In genomic region chr5:116766470-116766947, GRCh38 we compare ENCODE assay signal across 1 cellular context.
TF ChIP-seq lines count a peak whose summit lies in the region.

No MANE protein-coding gene starts in this region.

TF ChIP-seq in HepG2, 621 proteins besides CTCF, POLR2A, EP300 and RAD21 (continued from another document and continues in another):
- TF ChIP-seq ZBTB33 (CRISPR knock-in tag; IDR thresholded peaks at IDR 0.05): no peak
- TF ChIP-seq BCL6 (CRISPR knock-in tag; IDR thresholded peaks at IDR 0.05): peak; percentile 24; the same call in 1 of the 2 replicates
- TF ChIP-seq SMARCE1 (IDR thresholded peaks at IDR 0.05; ENCODE audit: borderline replicate concordance): no peak
- no peak for TF ChIP-seq PRDM10 (CRISPR knock-in tag; IDR thresholded peaks at IDR 0.05; ENCODE audit: low read depth)
- no peak for TF ChIP-seq IRX3 (CRISPR knock-in tag; IDR thresholded peaks at IDR 0.05; ENCODE audit: borderline replicate concordance, low read depth)
- no peak for TF ChIP-seq ZNF446 (CRISPR knock-in tag; IDR thresholded peaks at IDR 0.05)
- TF ChIP-seq ZNF616 (CRISPR knock-in tag; IDR thresholded peaks at IDR 0.05; ENCODE audit: low read depth): no peak
- TF ChIP-seq, protein P1, sequence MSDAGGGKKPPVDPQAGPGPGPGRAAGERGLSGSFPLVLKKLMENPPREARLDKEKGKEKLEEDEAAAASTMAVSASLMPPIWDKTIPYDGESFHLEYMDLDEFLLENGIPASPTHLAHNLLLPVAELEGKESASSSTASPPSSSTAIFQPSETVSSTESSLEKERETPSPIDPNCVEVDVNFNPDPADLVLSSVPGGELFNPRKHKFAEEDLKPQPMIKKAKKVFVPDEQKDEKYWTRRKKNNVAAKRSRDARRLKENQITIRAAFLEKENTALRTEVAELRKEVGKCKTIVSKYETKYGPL (CRISPR knock-in tag; IDR thresholded peaks at IDR 0.05): no peak
- peak; percentile 63; the same call in 1 of the 2 replicates for TF ChIP-seq SMAD3 (CRISPR knock-in tag; IDR thresholded peaks at IDR 0.05)
- TF ChIP-seq TARDBP (CRISPR knock-in tag; IDR thresholded peaks at IDR 0.05): no peak
- no peak for TF ChIP-seq TBX2 (CRISPR knock-in tag; IDR thresholded peaks at IDR 0.05; ENCODE audit: borderline replicate concordance)
- TF ChIP-seq ZNF512 (CRISPR knock-in tag; IDR thresholded peaks at IDR 0.05): no peak
- no peak for TF ChIP-seq ISX (CRISPR knock-in tag; conservative IDR thresholded peaks at IDR 0.05)
- TF ChIP-seq ZBTB20 (CRISPR knock-in tag; IDR thresholded peaks at IDR 0.05; ENCODE audit: borderline replicate concordance, low read depth): no peak
- TF ChIP-seq ZFX (CRISPR knock-in tag; IDR thresholded peaks at IDR 0.05; ENCODE audit: low read depth): no peak
- TF ChIP-seq ZNF121 (CRISPR knock-in tag; IDR thresholded peaks at IDR 0.05): no peak
- no peak for TF ChIP-seq HOXA9 (CRISPR knock-in tag; IDR thresholded peaks at IDR 0.05; ENCODE audit: borderline replicate concordance)
- no peak for TF ChIP-seq POLR2AphosphoS5 (IDR thresholded peaks at IDR 0.05; ENCODE audit: low read depth, low read length)
- no peak for TF ChIP-seq PITX1 (CRISPR knock-in tag; IDR thresholded peaks at IDR 0.05)
- TF ChIP-seq FOXK2 (IDR thresholded peaks at IDR 0.05): no peak
- no peak for TF ChIP-seq PAWR (CRISPR knock-in tag; IDR thresholded peaks at IDR 0.05; ENCODE audit: borderline replicate concordance)
- TF ChIP-seq ZNF34 (CRISPR knock-in tag; IDR thresholded peaks at IDR 0.05; ENCODE audit: borderline replicate concordance): no peak
- TF ChIP-seq BCLAF1 (IDR thresholded peaks at IDR 0.05): no peak
- no peak for TF ChIP-seq SNRNP70 (IDR thresholded peaks at IDR 0.05; ENCODE audit: low read depth, low read length)
- no peak for TF ChIP-seq ZSCAN21 (CRISPR knock-in tag; IDR thresholded peaks at IDR 0.05; ENCODE audit: borderline replicate concordance)
- TF ChIP-seq ZNF274 (CRISPR knock-in tag; IDR thresholded peaks at IDR 0.05): no peak
- TF ChIP-seq ZNF710 (CRISPR knock-in tag; IDR thresholded peaks at IDR 0.05; ENCODE audit: borderline replicate concordance): no peak
- TF ChIP-seq ZNF441 (CRISPR knock-in tag; IDR thresholded peaks at IDR 0.05; ENCODE audit: borderline replicate concordance): no peak
- peak; percentile 62; the same call in 1 of the 2 replicates for TF ChIP-seq RXRB (CRISPR knock-in tag; IDR thresholded peaks at IDR 0.05; ENCODE audit: borderline replicate concordance)
- TF ChIP-seq, protein P2, sequence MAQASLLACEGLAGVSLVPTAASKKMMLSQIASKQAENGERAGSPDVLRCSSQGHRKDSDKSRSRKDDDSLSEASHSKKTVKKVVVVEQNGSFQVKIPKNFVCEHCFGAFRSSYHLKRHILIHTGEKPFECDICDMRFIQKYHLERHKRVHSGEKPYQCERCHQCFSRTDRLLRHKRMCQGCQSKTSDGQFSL (CRISPR knock-in tag; IDR thresholded peaks at IDR 0.05): no peak
- no peak for TF ChIP-seq ZNF20 (CRISPR knock-in tag; IDR thresholded peaks at IDR 0.05)
- no peak for TF ChIP-seq SP1 (IDR thresholded peaks at IDR 0.05)
- no peak for TF ChIP-seq SP1 (CRISPR knock-in tag; IDR thresholded peaks at IDR 0.05)
- TF ChIP-seq ZNF709 (CRISPR knock-in tag; IDR thresholded peaks at IDR 0.05): no peak
- no peak for TF ChIP-seq ZNF879 (CRISPR knock-in tag; IDR thresholded peaks at IDR 0.05)
- TF ChIP-seq, protein P3, sequence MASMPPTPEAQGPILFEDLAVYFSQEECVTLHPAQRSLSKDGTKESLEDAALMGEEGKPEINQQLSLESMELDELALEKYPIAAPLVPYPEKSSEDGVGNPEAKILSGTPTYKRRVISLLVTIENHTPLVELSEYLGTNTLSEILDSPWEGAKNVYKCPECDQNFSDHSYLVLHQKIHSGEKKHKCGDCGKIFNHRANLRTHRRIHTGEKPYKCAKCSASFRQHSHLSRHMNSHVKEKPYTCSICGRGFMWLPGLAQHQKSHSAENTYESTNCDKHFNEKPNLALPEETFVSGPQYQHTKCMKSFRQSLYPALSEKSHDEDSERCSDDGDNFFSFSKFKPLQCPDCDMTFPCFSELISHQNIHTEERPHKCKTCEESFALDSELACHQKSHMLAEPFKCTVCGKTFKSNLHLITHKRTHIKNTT (CRISPR knock-in tag; IDR thresholded peaks at IDR 0.05): no peak
- TF ChIP-seq KDM1A (CRISPR knock-in tag; IDR thresholded peaks at IDR 0.05): no peak
- no peak for TF ChIP-seq GABPB1 (CRISPR knock-in tag; IDR thresholded peaks at IDR 0.05)
- TF ChIP-seq, protein P4, sequence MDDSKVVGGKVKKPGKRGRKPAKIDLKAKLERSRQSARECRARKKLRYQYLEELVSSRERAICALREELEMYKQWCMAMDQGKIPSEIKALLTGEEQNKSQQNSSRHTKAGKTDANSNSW (CRISPR knock-in tag; IDR thresholded peaks at IDR 0.05; ENCODE audit: borderline replicate concordance): no peak
- no peak for TF ChIP-seq GPBP1L1 (CRISPR knock-in tag; IDR thresholded peaks at IDR 0.05)
- 0 out of 2 replicates have a peak, but pooled peaks have one; percentile 56 for TF ChIP-seq KLF6 (CRISPR knock-in tag; IDR thresholded peaks at IDR 0.05)
- no peak for TF ChIP-seq KMT2A (CRISPR knock-in tag; IDR thresholded peaks at IDR 0.05)
- TF ChIP-seq, protein P5, sequence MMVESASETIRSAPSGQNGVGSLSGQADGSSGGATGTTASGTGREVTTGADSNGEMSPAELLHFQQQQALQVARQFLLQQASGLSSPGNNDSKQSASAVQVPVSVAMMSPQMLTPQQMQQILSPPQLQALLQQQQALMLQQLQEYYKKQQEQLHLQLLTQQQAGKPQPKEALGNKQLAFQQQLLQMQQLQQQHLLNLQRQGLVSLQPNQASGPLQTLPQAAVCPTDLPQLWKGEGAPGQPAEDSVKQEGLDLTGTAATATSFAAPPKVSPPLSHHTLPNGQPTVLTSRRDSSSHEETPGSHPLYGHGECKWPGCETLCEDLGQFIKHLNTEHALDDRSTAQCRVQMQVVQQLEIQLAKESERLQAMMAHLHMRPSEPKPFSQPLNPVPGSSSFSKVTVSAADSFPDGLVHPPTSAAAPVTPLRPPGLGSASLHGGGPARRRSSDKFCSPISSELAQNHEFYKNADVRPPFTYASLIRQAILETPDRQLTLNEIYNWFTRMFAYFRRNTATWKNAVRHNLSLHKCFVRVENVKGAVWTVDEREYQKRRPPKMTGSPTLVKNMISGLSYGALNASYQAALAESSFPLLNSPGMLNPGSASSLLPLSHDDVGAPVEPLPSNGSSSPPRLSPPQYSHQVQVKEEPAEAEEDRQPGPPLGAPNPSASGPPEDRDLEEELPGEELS (CRISPR knock-in tag; IDR thresholded peaks at IDR 0.05): 0 out of 2 replicates have a peak, but pooled peaks have one; percentile 20
- TF ChIP-seq, protein P6, sequence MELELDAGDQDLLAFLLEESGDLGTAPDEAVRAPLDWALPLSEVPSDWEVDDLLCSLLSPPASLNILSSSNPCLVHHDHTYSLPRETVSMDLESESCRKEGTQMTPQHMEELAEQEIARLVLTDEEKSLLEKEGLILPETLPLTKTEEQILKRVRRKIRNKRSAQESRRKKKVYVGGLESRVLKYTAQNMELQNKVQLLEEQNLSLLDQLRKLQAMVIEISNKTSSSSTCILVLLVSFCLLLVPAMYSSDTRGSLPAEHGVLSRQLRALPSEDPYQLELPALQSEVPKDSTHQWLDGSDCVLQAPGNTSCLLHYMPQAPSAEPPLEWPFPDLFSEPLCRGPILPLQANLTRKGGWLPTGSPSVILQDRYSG (CRISPR knock-in tag; IDR thresholded peaks at IDR 0.05): no peak
- TF ChIP-seq ZBTB38 (CRISPR knock-in tag; IDR thresholded peaks at IDR 0.05): no peak
